9 cellular contexts compared by ENCODE assay signal in genomic region chr7:12490105-12490688, GRCh38.
DNase-seq lines count a peak whose midpoint lies in the region; ATAC-seq and TF ChIP-seq lines count a peak whose summit lies in the region.
"Had no signal": no experiment of that assay in that cellular context is flagged by ENCODE, and none has a peak within 500 bp of the region (broad histone marks: within the 10 kb centered on the region; RNA-seq: fewer than 3 reads in every experiment).

No MANE protein-coding gene starts in this region.

- H3K27ac Mint-ChIP-seq in activated CD8-positive, alpha-beta T cell treated with anti-CD3 and anti-CD28 coated beads for 36 hours = no peak overlapping the region
- no peak overlapping the region for H3K27ac Mint-ChIP-seq in activated CD8-positive, alpha-beta T cell treated with anti-CD3 and anti-CD28 coated beads, Interleukin-2, amount 10 ng/mL, durations not matched to agents 7 days and 5 days
- no peak overlapping the region for H3K27ac Mint-ChIP-seq in activated CD4-positive, alpha-beta T cell treated with anti-CD3 and anti-CD28 coated beads, Interleukin-2, amount 10 ng/mL, durations not matched to agents 24 days and 14 days
- H3K27ac Mint-ChIP-seq: activated naive CD8-positive, alpha-beta T cell had no signal

- H3K36me3 ChIP-seq in HEK293 (ENCODE audit: control insufficient read depth in 2 of 2, insufficient read depth in 1 of 2, low read length in 2 of 2) (no peaks in the 10 kb centered on the region), upper lobe of right lung (no peaks in the 10 kb centered on the region)

- H3K4me1 ChIP-seq in HEK293 (ENCODE audit: control insufficient read depth, insufficient read depth, low read length) (peaks cover 3% of the 10 kb centered on the region; the same call in 1 of the 2 replicates), foreskin keratinocyte (no peaks in the 10 kb centered on the region), upper lobe of right lung (no peaks in the 10 kb centered on the region)

- CTCF ChIA-PET in activated CD8-positive, alpha-beta T cell treated with anti-CD3 and anti-CD28 coated beads for 36 hours (lab: Charles Lee) = interaction anchor here (0.8 to 2.3 kb wide), 20 partner anchors 9 to 733 kb away, joined by 3 to 90 read pairs (median 6); no protein-coding TSS in a partner anchor
- CTCF ChIA-PET in activated CD8-positive, alpha-beta T cell treated with anti-CD3 and anti-CD28 coated beads, Interleukin-2, amount 10 ng/mL, durations not matched to agents 7 days and 5 days (lab: Charles Lee) = interaction anchor here (1.0 to 2.5 kb wide), 14 partner anchors 12 to 1063 kb away, joined by 3 to 63 read pairs (median 5); no protein-coding TSS in a partner anchor
- CTCF ChIA-PET in HEK293 (lab: Yijun Ruan, JAX) = interaction anchor here (0.5 to 2.5 kb wide), 42 partner anchors 11 to 1065 kb away, joined by 3 to 123 read pairs (median 4); partner anchors contain the start of gene VWDE

- TF ChIP-seq POLR2A in NB4 (IDR thresholded peaks at IDR 0.05; ENCODE audit: extremely low read depth, insufficient read length) = no peak

- H3K27me3 ChIP-seq in foreskin keratinocyte (no peaks in the 10 kb centered on the region), upper lobe of right lung (no peaks in the 10 kb centered on the region)

- no peaks in the 10 kb centered on the region for H3K9me3 ChIP-seq in HEK293 (ENCODE audit: control insufficient read depth, insufficient read depth, low read depth, low read length)
- no peaks in the 10 kb centered on the region for H3K9me3 ChIP-seq in upper lobe of right lung

- H3K27me3 Mint-ChIP-seq in activated CD8-positive, alpha-beta T cell treated with anti-CD3 and anti-CD28 coated beads for 36 hours = peaks cover 5% of the 10 kb centered on the region
- H3K27me3 Mint-ChIP-seq in activated CD8-positive, alpha-beta T cell treated with anti-CD3 and anti-CD28 coated beads, Interleukin-2, amount 10 ng/mL, durations not matched to agents 7 days and 5 days (ENCODE audit: low read depth) = peaks cover 6% of the 10 kb centered on the region
- peaks cover 15% of the 10 kb centered on the region for H3K27me3 Mint-ChIP-seq in activated CD4-positive, alpha-beta T cell treated with anti-CD3 and anti-CD28 coated beads, Interleukin-2, amount 10 ng/mL, durations not matched to agents 24 days and 14 days

- no peak overlapping the region for H3K4me3 Mint-ChIP-seq in activated CD8-positive, alpha-beta T cell treated with anti-CD3 and anti-CD28 coated beads for 36 hours
- H3K4me3 Mint-ChIP-seq in activated CD8-positive, alpha-beta T cell treated with anti-CD3 and anti-CD28 coated beads, Interleukin-2, amount 10 ng/mL, durations not matched to agents 7 days and 5 days = no peak overlapping the region
- no peak overlapping the region for H3K4me3 Mint-ChIP-seq in activated CD4-positive, alpha-beta T cell treated with anti-CD3 and anti-CD28 coated beads, Interleukin-2, amount 10 ng/mL, durations not matched to agents 24 days and 14 days
- H3K4me3 Mint-ChIP-seq: activated naive CD8-positive, alpha-beta T cell had no signal

- no peaks in the 10 kb centered on the region for H3K36me3 Mint-ChIP-seq in activated CD8-positive, alpha-beta T cell treated with anti-CD3 and anti-CD28 coated beads for 36 hours (ENCODE audit: low read depth)
- H3K36me3 Mint-ChIP-seq in activated CD8-positive, alpha-beta T cell treated with anti-CD3 and anti-CD28 coated beads, Interleukin-2, amount 10 ng/mL, durations not matched to agents 7 days and 5 days (ENCODE audit: low read depth) = no peaks in the 10 kb centered on the region
- H3K36me3 Mint-ChIP-seq in activated CD4-positive, alpha-beta T cell treated with anti-CD3 and anti-CD28 coated beads, Interleukin-2, amount 10 ng/mL, durations not matched to agents 24 days and 14 days (ENCODE audit: low read depth) = no peaks in the 10 kb centered on the region
- H3K36me3 Mint-ChIP-seq: activated naive CD8-positive, alpha-beta T cell had no signal

- peak; percentile 56 for TF ChIP-seq CTCF in activated CD8-positive, alpha-beta T cell treated with anti-CD3 and anti-CD28 coated beads for 36 hours (IDR thresholded peaks at IDR 0.05)
- TF ChIP-seq CTCF in HEK293 (tag by site-specific recombination; IDR thresholded peaks at IDR 0.05) = 0 out of 2 replicates have a peak, but pooled peaks have one; percentile 8
- no peak for TF ChIP-seq CTCF in NB4 (IDR thresholded peaks at IDR 0.05; ENCODE audit: low read depth, low read length)
- TF ChIP-seq CTCF in foreskin keratinocyte (conservative IDR thresholded peaks at IDR 0.05) = peak; percentile 73
- peak; percentile 53 for TF ChIP-seq CTCF in upper lobe of right lung (IDR thresholded peaks at IDR 0.05)

- intact Hi-C loops in activated CD8-positive, alpha-beta T cell treated with anti-CD3 and anti-CD28 coated beads for 36 hours (cut with micrococcal nuclease) = loop anchor here (2.0 to 10.0 kb wide), 3 partner anchors 31 to 105 kb away; no protein-coding TSS in a partner anchor
- intact Hi-C loops in upper lobe of right lung (cut with DNase I) = no loop called here
- intact Hi-C loops in activated CD4-positive, alpha-beta T cell treated with anti-CD3 and anti-CD28 coated beads, Interleukin-2, amount 10 ng/mL, durations not matched to agents 24 days and 14 days (cut with micrococcal nuclease) = loop anchor here (1.0 to 5.0 kb wide), 3 partner anchors 32 to 658 kb away; partner anchors contain the start of gene THSD7A

- no peaks in the 10 kb centered on the region for H3K4me1 Mint-ChIP-seq in activated CD8-positive, alpha-beta T cell treated with anti-CD3 and anti-CD28 coated beads for 36 hours (ENCODE audit: low read depth)
- H3K4me1 Mint-ChIP-seq in activated CD8-positive, alpha-beta T cell treated with anti-CD3 and anti-CD28 coated beads, Interleukin-2, amount 10 ng/mL, durations not matched to agents 7 days and 5 days (ENCODE audit: low read depth) = no peaks in the 10 kb centered on the region
- no peaks in the 10 kb centered on the region for H3K4me1 Mint-ChIP-seq in activated CD4-positive, alpha-beta T cell treated with anti-CD3 and anti-CD28 coated beads, Interleukin-2, amount 10 ng/mL, durations not matched to agents 24 days and 14 days

- H3K4me3 ChIP-seq in HEK293 (ENCODE audit: low read depth, low read length) (no peak overlapping the region), NB4 (ENCODE audit: low read depth, low read length) (no peak overlapping the region), upper lobe of right lung (no peak overlapping the region)

- POLR2A ChIA-PET in activated CD8-positive, alpha-beta T cell treated with anti-CD3 and anti-CD28 coated beads for 36 hours (lab: Charles Lee) = no interaction called here
- POLR2A ChIA-PET in activated CD8-positive, alpha-beta T cell treated with anti-CD3 and anti-CD28 coated beads, Interleukin-2, amount 10 ng/mL, durations not matched to agents 7 days and 5 days (lab: Charles Lee) = no interaction called here
- POLR2A ChIA-PET in HEK293 (lab: Yijun Ruan, JAX) = no interaction called here

- H3K27ac ChIP-seq in HEK293 (ENCODE audit: extremely low read depth, low read depth, low read length) (no peak overlapping the region), foreskin keratinocyte (no peak overlapping the region), upper lobe of right lung (no peak overlapping the region)

- DNase-seq in activated CD8-positive, alpha-beta T cell treated with anti-CD3 and anti-CD28 coated beads for 36 hours = no peak
- no peak for DNase-seq in activated CD8-positive, alpha-beta T cell treated with anti-CD3 and anti-CD28 coated beads, Interleukin-2, amount 10 ng/mL, durations not matched to agents 7 days and 5 days
- DNase-seq in NB4 (ENCODE audit: low read depth) (peak; percentile 38), foreskin keratinocyte (peak in 1 of 2 donors; percentile 38), upper lobe of right lung (no peak)
- DNase-seq in activated CD4-positive, alpha-beta T cell treated with anti-CD3 and anti-CD28 coated beads, Interleukin-2, amount 10 ng/mL, durations not matched to agents 24 days and 14 days = no peak

- peak; percentile 64 for ATAC-seq in activated CD8-positive, alpha-beta T cell treated with anti-CD3 and anti-CD28 coated beads for 36 hours
- no peak for ATAC-seq in activated CD8-positive, alpha-beta T cell treated with anti-CD3 and anti-CD28 coated beads, Interleukin-2, amount 10 ng/mL, durations not matched to agents 7 days and 5 days
- ATAC-seq in SK-N-SH treated with all-trans-retinoic acid at 6 μM for 48 hours (peak; percentile 88), foreskin keratinocyte (peak; percentile 68), upper lobe of right lung (peak; percentile 41)

- no peaks in the 10 kb centered on the region for H3K9me3 Mint-ChIP-seq in activated CD8-positive, alpha-beta T cell treated with anti-CD3 and anti-CD28 coated beads for 36 hours
- H3K9me3 Mint-ChIP-seq in activated CD8-positive, alpha-beta T cell treated with anti-CD3 and anti-CD28 coated beads, Interleukin-2, amount 10 ng/mL, durations not matched to agents 7 days and 5 days (ENCODE audit: insufficient read depth) = no peaks in the 10 kb centered on the region
- H3K9me3 Mint-ChIP-seq in activated CD4-positive, alpha-beta T cell treated with anti-CD3 and anti-CD28 coated beads, Interleukin-2, amount 10 ng/mL, durations not matched to agents 24 days and 14 days = no peaks in the 10 kb centered on the region

TF ChIP-seq in HEK293, 187 proteins besides CTCF, POLR2A, EP300 and RAD21 (continues in another document):
- peak; percentile 71 for TF ChIP-seq ZNF366 (tag by site-specific recombination; conservative IDR thresholded peaks at IDR 0.05)

TF ChIP-seq in SK-N-SH treated with all-trans-retinoic acid at 6 μM for 48 hours, 23 proteins besides CTCF, POLR2A, EP300 and RAD21 (continues in another document):
- TF ChIP-seq ARNTL (CRISPR knock-in tag; IDR thresholded peaks at IDR 0.05; ENCODE audit: borderline replicate concordance, low read depth) (no peak), TCF4 (CRISPR knock-in tag; IDR thresholded peaks at IDR 0.05; ENCODE audit: borderline replicate concordance) (no peak), SNAI2 (CRISPR knock-in tag; IDR thresholded peaks at IDR 0.05) (no peak), GLIS3 (CRISPR knock-in tag; IDR thresholded peaks at IDR 0.05) (no peak), TOX (CRISPR knock-in tag; IDR thresholded peaks at IDR 0.05; ENCODE audit: borderline replicate concordance) (no peak), ZNF8 (CRISPR knock-in tag; IDR thresholded peaks at IDR 0.05) (no peak), POU6F1 (CRISPR knock-in tag; IDR thresholded peaks at IDR 0.05; ENCODE audit: borderline replicate concordance, low read depth) (no peak)
